1 cellular context compared by ENCODE assay signal in the genomic region with DNA sequence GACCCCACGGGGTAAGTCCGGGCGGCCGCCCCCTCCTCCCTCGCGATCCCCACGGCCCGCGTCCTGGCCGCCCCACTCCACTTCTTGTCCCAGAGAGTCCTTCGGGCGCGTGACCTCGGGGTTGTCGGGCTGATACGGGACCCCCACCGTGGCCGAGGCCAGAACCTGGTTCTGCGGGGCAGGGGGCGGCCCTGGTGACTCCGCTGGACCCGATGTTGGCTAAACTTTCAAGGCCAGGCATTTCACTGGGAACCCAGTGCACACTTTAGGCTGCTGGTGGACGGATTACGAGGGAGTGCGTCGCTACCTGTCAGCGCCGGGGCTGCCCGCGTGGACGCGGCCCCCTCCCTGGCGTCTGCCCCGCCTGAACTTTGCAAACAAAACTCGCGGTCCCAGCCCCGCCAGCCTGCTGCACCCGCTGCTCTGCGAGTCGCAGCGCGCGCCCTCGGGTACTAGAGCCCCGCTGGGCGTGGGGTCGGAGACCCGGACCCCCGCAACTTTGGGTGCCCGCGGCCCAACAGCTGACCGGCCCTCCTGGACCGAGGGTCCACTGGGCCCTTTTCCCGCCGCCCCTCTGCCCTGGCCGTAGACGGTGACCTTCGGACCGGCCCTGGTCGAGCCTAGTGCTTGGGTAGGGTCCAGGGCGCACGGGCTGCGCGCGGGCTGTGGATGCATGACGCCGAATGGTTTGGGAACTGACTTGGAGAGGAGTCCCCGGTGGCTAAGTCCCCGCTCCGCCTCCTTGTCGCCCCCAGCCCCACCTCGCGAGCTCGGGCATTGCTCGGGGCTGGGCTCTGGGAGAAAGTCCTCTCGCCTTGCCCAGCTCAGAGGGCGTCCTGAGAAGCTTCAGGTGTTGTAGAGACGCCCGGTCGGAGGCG.
TF ChIP-seq lines count a peak whose summit lies in the region.

No MANE protein-coding gene starts in this region.

TF ChIP-seq in IMR-90, 13 proteins besides CTCF, POLR2A, EP300 and RAD21 (continued from another document):
- TF ChIP-seq MXI1 (IDR thresholded peaks at IDR 0.05; ENCODE audit: borderline replicate concordance, low read depth, low read length), result peak; percentile 48; the same call in 1 of the 2 replicates
